Comparison of ENCODE assay signal across 12 cellular contexts in the genomic region with DNA sequence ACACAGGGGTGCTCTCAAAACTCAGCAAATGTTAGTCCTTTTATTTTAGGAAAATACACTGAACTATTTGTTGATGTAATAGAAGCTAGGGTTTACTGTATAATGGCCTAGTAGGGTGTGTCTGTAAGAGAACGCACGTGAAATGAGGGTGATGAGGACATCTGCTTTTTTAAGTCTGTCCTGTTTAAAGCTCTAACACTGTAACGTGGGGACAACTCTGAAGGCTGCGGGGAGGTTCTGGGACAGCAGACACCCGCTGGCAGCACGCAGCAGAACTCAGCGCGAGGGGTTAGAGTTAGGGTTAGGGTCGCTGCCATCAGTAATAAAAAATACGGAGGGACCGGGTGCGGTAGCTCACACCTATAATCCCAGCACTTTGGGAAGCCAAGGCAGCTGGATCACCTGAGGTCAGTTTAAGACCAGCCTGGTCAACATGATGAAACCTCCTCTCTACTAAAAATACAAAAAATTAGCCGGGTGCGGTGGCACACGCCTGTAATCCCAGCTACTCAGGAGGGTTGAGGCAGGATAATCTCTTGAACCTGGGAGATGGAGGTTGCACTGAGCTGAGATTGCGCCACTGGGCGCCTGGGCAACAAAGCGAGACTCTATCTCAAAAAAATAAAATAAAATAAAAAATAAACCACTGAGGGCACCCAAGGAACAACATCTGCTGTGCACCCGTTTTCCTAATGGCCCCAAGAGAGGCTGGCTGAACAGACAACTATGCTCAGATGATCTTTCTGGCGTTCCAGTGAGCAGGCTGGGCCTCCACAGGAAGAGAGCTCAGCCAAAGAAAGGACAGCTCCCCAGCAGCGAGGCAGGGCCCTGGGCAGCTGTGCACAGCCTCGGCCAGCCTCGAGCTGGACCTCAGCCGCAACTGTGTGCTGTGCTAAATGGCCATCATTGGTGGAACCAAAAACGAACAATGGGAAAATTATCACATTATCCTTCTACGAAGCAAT.
DNase-seq lines count a peak whose midpoint lies in the region; ATAC-seq and TF ChIP-seq lines count a peak whose summit lies in the region.
"Had no signal": no experiment of that assay in that cellular context is flagged by ENCODE, and none has a peak within 500 bp of the region (broad histone marks: within the 10 kb centered on the region; RNA-seq: fewer than 3 reads in every experiment).

No MANE protein-coding gene starts in this region.

- H3K9me3 ChIP-seq in cardiac muscle cell (ENCODE audit: low read depth) = no peaks in the 10 kb centered on the region
- H3K9me3 ChIP-seq: SJSA1 had no signal

- ATAC-seq in WTC11 = no peak
- no peak for ATAC-seq in GM18909 (IDR thresholded peaks at IDR 0.05; ENCODE audit: poor library complexity, unreplicated experiment)
- no peak for ATAC-seq in stimulated activated effector memory CD8-positive, alpha-beta T cell treated with anti-CD3 and anti-CD28 coated beads, Interleukin-12 subunit alpha, Interleukin-12 subunit beta, amount 100 ng/mL, for 72 hours
- no peak for ATAC-seq in GM18520 (IDR thresholded peaks at IDR 0.05; ENCODE audit: unreplicated experiment)

- H3K36me3 Mint-ChIP-seq in CD14-positive monocyte (peaks cover 43 to 51% of the 10 kb centered on the region in 2 donors), WTC11 (peaks cover 24% of the 10 kb centered on the region)
- H3K36me3 Mint-ChIP-seq in stimulated activated effector memory CD8-positive, alpha-beta T cell treated with anti-CD3 and anti-CD28 coated beads, Interleukin-12 subunit alpha, Interleukin-12 subunit beta, amount 100 ng/mL, for 72 hours = no peaks in the 10 kb centered on the region

- H3K9me3 Mint-ChIP-seq in CD14-positive monocyte (no peaks in the 10 kb centered on the region), WTC11 (no peaks in the 10 kb centered on the region)
- no peaks in the 10 kb centered on the region for H3K9me3 Mint-ChIP-seq in stimulated activated effector memory CD8-positive, alpha-beta T cell treated with anti-CD3 and anti-CD28 coated beads, Interleukin-12 subunit alpha, Interleukin-12 subunit beta, amount 100 ng/mL, for 72 hours
- H3K9me3 Mint-ChIP-seq: activated CD4-positive, alpha-beta memory T cell treated with anti-CD3 and anti-CD28 coated beads, Interleukin-2, amount 10 ng/mL, durations not matched to agents 7 days and 5 days; CD4-positive, alpha-beta T cell had no signal

- H3K27ac ChIP-seq in cardiac muscle cell = peak overlapping the region; percentile 33
- H3K27ac ChIP-seq: SJSA1 had no signal

- intact Hi-C loops in CD14-positive monocyte (cut with micrococcal nuclease) = loop anchor here (5.0 kb wide), 2 partner anchors 85 to 95 kb away; no protein-coding TSS in a partner anchor

- no peaks in the 10 kb centered on the region for H3K27me3 ChIP-seq in cardiac muscle cell
- H3K27me3 ChIP-seq: SJSA1 had no signal

- H3K27me3 Mint-ChIP-seq in CD14-positive monocyte (ENCODE audit: low read depth in 3 of 3) = peaks cover 0 to 6% (median 4%) of the 10 kb centered on the region in 3 donors
- H3K27me3 Mint-ChIP-seq in WTC11 (ENCODE audit: low read depth) = no peaks in the 10 kb centered on the region

- H3K4me1 Mint-ChIP-seq in CD14-positive monocyte (peaks cover 76% of the 10 kb centered on the region), WTC11 (peaks cover 93% of the 10 kb centered on the region)
- peaks cover 31% of the 10 kb centered on the region for H3K4me1 Mint-ChIP-seq in stimulated activated effector memory CD8-positive, alpha-beta T cell treated with anti-CD3 and anti-CD28 coated beads, Interleukin-12 subunit alpha, Interleukin-12 subunit beta, amount 100 ng/mL, for 72 hours

- H3K4me3 ChIP-seq in cardiac muscle cell = no peak overlapping the region
- H3K4me3 ChIP-seq: SJSA1 had no signal

- H3K27ac Mint-ChIP-seq in CD14-positive monocyte (peak overlapping the region; percentile 74 to 92 (median 90)), WTC11 (peak overlapping the region; percentile 97)
- no peak overlapping the region for H3K27ac Mint-ChIP-seq in stimulated activated effector memory CD8-positive, alpha-beta T cell treated with anti-CD3 and anti-CD28 coated beads, Interleukin-12 subunit alpha, Interleukin-12 subunit beta, amount 100 ng/mL, for 72 hours
- H3K27ac Mint-ChIP-seq: activated CD4-positive, alpha-beta memory T cell treated with anti-CD3 and anti-CD28 coated beads, Interleukin-2, amount 10 ng/mL, durations not matched to agents 7 days and 5 days; CD4-positive, alpha-beta T cell had no signal

- H3K4me3 Mint-ChIP-seq in CD14-positive monocyte (peak overlapping the region; percentile 72 to 82), WTC11 (no peak overlapping the region)
- no peak overlapping the region for H3K4me3 Mint-ChIP-seq in stimulated activated effector memory CD8-positive, alpha-beta T cell treated with anti-CD3 and anti-CD28 coated beads, Interleukin-12 subunit alpha, Interleukin-12 subunit beta, amount 100 ng/mL, for 72 hours
- H3K4me3 Mint-ChIP-seq: activated CD4-positive, alpha-beta memory T cell treated with anti-CD3 and anti-CD28 coated beads, Interleukin-2, amount 10 ng/mL, durations not matched to agents 7 days and 5 days; CD4-positive, alpha-beta T cell had no signal

- CTCF ChIA-PET in WTC11 (lab: Charles Lee) = interaction anchor here (0.9 to 5.2 kb wide), 15 partner anchors 8 to 70 kb away, joined by 3 to 74 read pairs (median 6); no protein-coding TSS in a partner anchor

- DNase-seq in CD14-positive monocyte (ENCODE audit: low spot score) (no peak), WTC11 (ENCODE audit: low spot score) (no peak), cardiac muscle cell (ENCODE audit: low read depth in 1 of 2, low spot score in 1 of 2) (peak in 1 of 2 donors; percentile 43), pons (ENCODE audit: low spot score) (peak; percentile 75), OCI-M1 (lab: John Stamatoyannopoulos, UW) (no peak)
- no peak for DNase-seq in stimulated activated effector memory CD8-positive, alpha-beta T cell treated with anti-CD3 and anti-CD28 coated beads, Interleukin-12 subunit alpha, Interleukin-12 subunit beta, amount 100 ng/mL, for 72 hours (ENCODE audit: low spot score in 2 of 2)
- DNase-seq: activated CD4-positive, alpha-beta memory T cell treated with anti-CD3 and anti-CD28 coated beads, Interleukin-2, amount 10 ng/mL, durations not matched to agents 7 days and 5 days; CD4-positive, alpha-beta T cell; NCI-H146 had no signal

- POLR2A ChIA-PET in WTC11 (lab: Charles Lee) = interaction anchor here (1.2 kb wide), 1 partner anchor 93 kb away, joined by 3 read pairs; no protein-coding TSS in a partner anchor

- H3K36me3 ChIP-seq in cardiac muscle cell = no peaks in the 10 kb centered on the region

- TF ChIP-seq CTCF in CD14-positive monocyte (IDR thresholded peaks at IDR 0.05) (no peak), WTC11 (IDR thresholded peaks at IDR 0.05) (no peak), cardiac muscle cell (IDR thresholded peaks at IDR 0.05; ENCODE audit: low read depth, low read length) (no peak)

- peaks cover 25% of the 10 kb centered on the region for H3K4me1 ChIP-seq in cardiac muscle cell (ENCODE audit: low read depth)

TF ChIP-seq in WTC11, 78 proteins besides CTCF, POLR2A, EP300 and RAD21:
- TF ChIP-seq RELA (CRISPR knock-in tag; IDR thresholded peaks at IDR 0.05; ENCODE audit: borderline replicate concordance) = no peak
- no peak for TF ChIP-seq ZNF317 (CRISPR knock-in tag; IDR thresholded peaks at IDR 0.05; ENCODE audit: borderline replicate concordance, low read depth)
- no peak for TF ChIP-seq OVOL2 (CRISPR knock-in tag; IDR thresholded peaks at IDR 0.05; ENCODE audit: borderline replicate concordance)

Comparison
In these comparisons a context has a peak if more than half of its experiments do, and no peak if none do; other contexts are left out.
1. H3K4me3 Mint-ChIP-seq: peak in CD14-positive monocyte (2 of 2); none in WTC11 (single experiment) and stimulated activated effector memory CD8-positive, alpha-beta T cell treated with anti-CD3 and anti-CD28 coated beads, Interleukin-12 subunit alpha, Interleukin-12 subunit beta, amount 100 ng/mL, for 72 hours (single experiment).